Comparison of ENCODE assay signal across 1 cellular context in the genomic region with DNA sequence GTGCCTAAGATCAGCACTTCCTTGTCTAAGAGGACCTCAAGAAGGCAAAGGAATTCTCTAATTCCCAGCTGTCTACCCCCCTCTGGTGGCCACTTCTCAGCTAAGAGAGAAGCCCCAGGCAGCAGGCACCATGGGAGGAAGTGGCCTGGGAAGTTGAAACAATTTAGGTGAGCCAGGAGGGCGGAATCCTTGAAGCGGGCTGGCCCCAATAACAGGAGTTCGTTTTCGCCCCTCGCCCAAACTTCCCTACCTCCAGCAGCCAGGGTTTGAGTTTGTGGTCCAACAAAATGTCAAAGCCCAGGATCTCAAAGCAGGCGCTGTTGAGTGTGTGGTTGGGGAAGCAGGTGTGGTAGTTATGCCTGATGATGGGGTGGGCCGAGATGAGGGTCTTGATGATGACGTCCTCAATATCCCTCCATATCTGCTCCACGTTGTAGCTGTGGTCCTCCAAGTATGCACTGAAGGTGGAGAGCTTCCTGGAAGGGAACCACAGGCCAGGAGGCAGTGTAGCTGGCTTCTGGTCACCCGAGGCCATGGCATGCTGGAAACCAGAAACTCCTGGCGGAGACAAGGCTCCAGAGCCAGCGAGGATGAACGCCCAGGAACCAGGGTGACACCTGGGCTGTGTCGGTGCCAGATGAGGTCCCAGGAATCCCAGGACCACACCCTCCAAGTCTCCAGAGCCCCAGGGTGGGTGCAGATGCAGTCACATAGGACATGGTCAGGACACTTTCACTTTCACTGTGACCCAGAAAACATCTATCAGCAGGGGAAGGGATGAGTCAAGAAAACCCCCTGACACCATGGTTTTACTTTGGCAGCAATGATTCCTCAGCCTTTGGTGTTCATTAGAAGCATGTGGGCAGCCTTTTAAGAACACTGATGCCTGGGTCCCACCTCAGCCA.
TF ChIP-seq lines count a peak whose summit lies in the region.

No MANE protein-coding gene starts in this region.

TF ChIP-seq in endothelial cell of umbilical vein, 7 proteins besides CTCF, POLR2A, EP300 and RAD21 (continued from another document):
- peak; percentile 12 for TF ChIP-seq EZH2 (IDR thresholded peaks at IDR 0.05; ENCODE audit: borderline replicate concordance, low read depth, low read length, severe bottlenecking)
- no peak for TF ChIP-seq JUN (IDR thresholded peaks at IDR 0.05; ENCODE audit: borderline replicate concordance, insufficient read depth, insufficient read length, low read depth)
TF ChIP-seq in endothelial cell of umbilical vein: peak in this region for 1.
